In genomic region chr4:162565730-162566129, GRCh38 we compare ENCODE assay signal across 18 cellular contexts.
A peak's percentile ranks its signal among the peaks of the same experiment; 100 is the strongest.
DNase-seq lines count a peak whose midpoint lies in the region; TF ChIP-seq lines count a peak whose summit lies in the region.
"Had no signal": no experiment of that assay in that cellular context is flagged by ENCODE, and none has a peak within 500 bp of the region (broad histone marks: within the 10 kb centered on the region; RNA-seq: fewer than 3 reads in every experiment).

No MANE protein-coding gene starts in this region.

- H3K9me3 ChIP-seq in WERI-Rb-1 (ENCODE audit: severe bottlenecking): peaks cover 4% of the 10 kb centered on the region
- H3K9me3 ChIP-seq: A549; BLaER1 treated with 17β-estradiol and CSF1 and Interleukin-3, amounts not matched to agents 10 nM and 100 nM; Caco-2 had no signal

- no peak for TF ChIP-seq CTCF in WERI-Rb-1 (IDR thresholded peaks at IDR 0.05; ENCODE audit: low read depth, low read length)

- no peak overlapping the region for H3K4me3 ChIP-seq in WERI-Rb-1 (ENCODE audit: low read depth, low read length)
- H3K4me3 ChIP-seq: A549; BLaER1 treated with 17β-estradiol and CSF1 and Interleukin-3, amounts not matched to agents 10 nM and 100 nM; GM12878 had no signal

- DNase-seq in D341Med (ENCODE audit: low spot score): peak; percentile 46
- peak; percentile 92 for DNase-seq in NCI-H82 (lab: John Stamatoyannopoulos, UW)
- DNase-seq in WERI-Rb-1: peak; percentile 24
- DNase-seq in germinal center (ENCODE audit: low spot score): no peak
- no peak for DNase-seq in EL
- DNase-seq in GM19240 (ENCODE audit: insufficient read length, low spot score): no peak
- DNase-seq: AML-193; Caco-2; Calu3; CD4-positive, alpha-beta T cell; CD8-positive, alpha-beta T cell; DMS79 treated with DMSO at 0.1 percent for 48 hours; GDM1 had no signal

- H3K27ac ChIP-seq in WERI-Rb-1: no peak overlapping the region; the same call in 1 of the 2 replicates
- H3K27ac ChIP-seq: 22Rv1; A549; BLaER1 treated with 17β-estradiol and CSF1 and Interleukin-3, amounts not matched to agents 10 nM and 100 nM; C4-2B had no signal

- H3K27me3 ChIP-seq in WERI-Rb-1 (ENCODE audit: insufficient read depth, low read depth, severe bottlenecking): no peaks in the 10 kb centered on the region
- H3K27me3 ChIP-seq: BLaER1 treated with 17β-estradiol and CSF1 and Interleukin-3, amounts not matched to agents 10 nM and 100 nM had no signal

- no peaks in the 10 kb centered on the region for H3K36me3 ChIP-seq in WERI-Rb-1
- H3K36me3 ChIP-seq: BLaER1 treated with 17β-estradiol and CSF1 and Interleukin-3, amounts not matched to agents 10 nM and 100 nM had no signal

Comparison
In these comparisons a context has a peak if more than half of its experiments do, and no peak if none do; other contexts are left out.
1. DNase-seq: peak in D341Med (single experiment), NCI-H82 (single experiment) and WERI-Rb-1 (single experiment); none in germinal center (single experiment), EL (single experiment) and GM19240 (single experiment).